24 cellular contexts compared by ENCODE assay signal in the genomic region with DNA sequence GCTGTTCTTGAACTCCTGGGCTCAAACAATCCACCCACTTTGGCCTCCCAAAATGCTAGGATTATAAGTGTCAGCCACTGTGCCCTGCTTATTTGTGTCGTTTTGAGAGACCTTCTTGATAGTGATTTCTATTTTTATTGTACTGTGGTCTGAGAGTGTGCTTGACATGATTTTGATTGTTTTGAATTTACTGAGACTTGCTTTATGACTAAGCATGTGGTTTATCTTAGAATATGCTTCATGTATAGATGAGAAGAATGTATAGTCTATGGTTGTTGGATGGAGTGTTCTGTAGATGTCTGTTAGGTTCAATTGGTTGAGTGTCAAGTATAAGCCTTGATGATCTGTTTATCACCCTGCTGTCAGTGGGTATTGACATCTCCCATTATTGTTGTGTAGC.
DNase-seq lines count a peak whose midpoint lies in the region; ATAC-seq, FAIRE-seq and TF ChIP-seq lines count a peak whose summit lies in the region.
"Had no signal": no experiment of that assay in that cellular context is flagged by ENCODE, and none has a peak within 500 bp of the region (broad histone marks: within the 10 kb centered on the region; RNA-seq: fewer than 3 reads in every experiment).

No MANE protein-coding gene starts in this region.

- no peaks in the 10 kb centered on the region; the same call in 2 of the 3 replicates for H3K9me3 ChIP-seq in GM12878 (replicated peaks; ENCODE audit: control insufficient read depth, insufficient read depth, low read length)
- H3K9me3 ChIP-seq: Caco-2, MG63 had no signal

- FAIRE-seq in GM12878 (lab: Jason Lieb, UNC), result no peak
- FAIRE-seq: G401.6, GM12891, GM18507 had no signal

- H3K4me3 ChIP-seq in GM12878, result no peak overlapping the region
- H3K4me3 ChIP-seq: GM23338, MG63 had no signal

- H3K4me2 ChIP-seq in GM12878 (ENCODE audit: control insufficient read depth, insufficient read depth), result no peak overlapping the region
- H3K4me2 ChIP-seq: GM23338 had no signal

- no peaks in the 10 kb centered on the region for H3K36me3 ChIP-seq in GM12878 (ENCODE audit: control insufficient read depth in 2 of 2, insufficient read depth in 2 of 2, low read length in 1 of 2)
- H3K36me3 ChIP-seq: MG63 had no signal

- no TSS peak for BruUV-seq in GM12878 (replicated peaks; lab: Mats Ljungman, UMichigan)

- no peak for TF ChIP-seq CTCF in GM12878 (IDR thresholded peaks at IDR 0.05 in 2 of 3, conservative IDR thresholded peaks at IDR 0.05 in 1 of 3; ENCODE audit: control insufficient read depth in 2 of 3, extremely low read depth in 1 of 3, insufficient read depth in 1 of 3, low read depth in 3 of 3, low read length in 3 of 3)

- H3K79me2 ChIP-seq in GM12878 (ENCODE audit: control insufficient read depth, insufficient read depth, low read length), result no peaks in the 10 kb centered on the region

- H3K27me3 ChIP-seq in GM12878 (replicated peaks in 1 of 2; ENCODE audit: control insufficient read depth in 2 of 2, insufficient read depth in 2 of 2, low read length in 1 of 2), result no peaks in the 10 kb centered on the region
- H3K27me3 ChIP-seq: MG63 had no signal

- TF ChIP-seq EP300 in GM12878 (IDR thresholded peaks at IDR 0.05; ENCODE audit: borderline replicate concordance in 1 of 2, control insufficient read depth in 1 of 2, low read depth in 2 of 2, low read length in 2 of 2), result no peak

- no peak overlapping the region for H3K27ac ChIP-seq in GM12878 (ENCODE audit: control insufficient read depth, insufficient read depth)
- H3K27ac ChIP-seq: C4-2B, RWPE1 had no signal

- H2AFZ ChIP-seq in GM12878 (ENCODE audit: control insufficient read depth, low read depth, low read length), result no peak overlapping the region
- H2AFZ ChIP-seq: GM23338 had no signal

- RAD21 ChIA-PET in GM12878 (lab: Charles Lee; ENCODE audit: unreplicated experiment), result no interaction called here

- POLR2A ChIA-PET in GM12878 (lab: Charles Lee), result no interaction called here

- SMC1A ChIA-PET in GM12878 (lab: Charles Lee; ENCODE audit: uncharacterized antibody, unreplicated experiment), result no interaction called here

- H4K20me1 ChIP-seq in GM12878 (ENCODE audit: control insufficient read depth, insufficient read depth), result no peaks in the 10 kb centered on the region

- no peak for TF ChIP-seq RAD21 in GM12878 (IDR thresholded peaks at IDR 0.05; ENCODE audit: insufficient read depth, low read depth, low read length)

- no peak for DNase-seq in GM12878 (ENCODE audit: low read depth, low spot score)
- DNase-seq: Caco-2; CD8-positive, alpha-beta T cell; H9; IMR-90; KG1; MG63; NCI-H2029 treated with DMSO at 0.1 percent for 48 hours; NCI-H446 treated with DMSO at 0.1 percent for 48 hours; NCI-H526 treated with DMSO at 0.1 percent for 48 hours; SHP77 had no signal

- TF ChIP-seq POLR2A in GM18505 (IDR thresholded peaks at IDR 0.05; ENCODE audit: borderline replicate concordance, extremely low read depth, insufficient read depth, insufficient read length) (no peak), GM12878 (IDR thresholded peaks at IDR 0.05; ENCODE audit: low read depth, low read length) (no peak)

- intact Hi-C loops in GM12878 (cut with micrococcal nuclease; ENCODE audit: unreplicated experiment), result no loop called here

- WGBS in GM12878 (ENCODE audit: insufficient coverage, insufficient replicate concordance, low lambda C conversion rate, missing lambda C conversion rate), result 4% methylated on average over 1 of the region's 1 CpG

- H3K4me1 ChIP-seq in GM12878 (ENCODE audit: control insufficient read depth, insufficient read depth, low read length), result no peaks in the 10 kb centered on the region
- H3K4me1 ChIP-seq: Caco-2 had no signal

- in situ Hi-C loops in GM12878 (cut with MboI), result no loop called here

- no peak overlapping the region for H3K9ac ChIP-seq in GM12878 (ENCODE audit: control insufficient read depth, insufficient read depth, low read length)

- ATAC-seq in GM18505 (IDR thresholded peaks at IDR 0.05; ENCODE audit: unreplicated experiment) (peak; percentile 69), HG02610 (IDR thresholded peaks at IDR 0.05; ENCODE audit: unreplicated experiment) (peak; percentile 65), HG03442 (IDR thresholded peaks at IDR 0.05; ENCODE audit: unreplicated experiment) (peak; percentile 50), GM12878 (no peak), GM21619 (IDR thresholded peaks at IDR 0.05; ENCODE audit: unreplicated experiment) (no peak), HG03342 (IDR thresholded peaks at IDR 0.05; ENCODE audit: unreplicated experiment) (no peak), HG03039 (IDR thresholded peaks at IDR 0.05; ENCODE audit: unreplicated experiment) (no peak)
- ATAC-seq: CD8-positive, alpha-beta T cell; GM23338; Panc1 had no signal

- CTCF ChIA-PET in GM12878 (lab: Yijun Ruan, JAX), result no interaction called here

TF ChIP-seq in GM12878, 131 proteins besides CTCF, POLR2A, EP300 and RAD21 (continues in another document):
- TF ChIP-seq HDAC2 (IDR thresholded peaks at IDR 0.05) (no peak), ZNF24 (IDR thresholded peaks at IDR 0.05) (no peak), SREBF2 (IDR thresholded peaks at IDR 0.05; ENCODE audit: low read length) (no peak), LARP7 (IDR thresholded peaks at IDR 0.05) (no peak), RUNX3 (IDR thresholded peaks at IDR 0.05; ENCODE audit: low read length) (peak; percentile 90), FOXM1 (IDR thresholded peaks at IDR 0.05; ENCODE audit: low read depth, low read length) (no peak), RAD51 (IDR thresholded peaks at IDR 0.05) (no peak), HDGF (IDR thresholded peaks at IDR 0.05) (no peak), SMAD5 (IDR thresholded peaks at IDR 0.05; ENCODE audit: low read depth) (no peak), TCF7 (IDR thresholded peaks at IDR 0.05; ENCODE audit: borderline replicate concordance) (no peak), TCF3 (IDR thresholded peaks at IDR 0.05; ENCODE audit: borderline replicate concordance, insufficient read depth, low read depth, low read length) (no peak), MEF2A (IDR thresholded peaks at IDR 0.05; ENCODE audit: insufficient read depth, low read depth, low read length) (0 out of 2 replicates have a peak, but pooled peaks have one; percentile 58), RBBP5 (conservative IDR thresholded peaks at IDR 0.05) (no peak), CHD1 (IDR thresholded peaks at IDR 0.05; ENCODE audit: low read depth, low read length) (no peak), BRCA1 (IDR thresholded peaks at IDR 0.05; ENCODE audit: low read depth, low read length) (no peak), ATF7 (IDR thresholded peaks at IDR 0.05; ENCODE audit: low read depth) (no peak), JUND (IDR thresholded peaks at IDR 0.05; ENCODE audit: low read depth, low read length) (no peak), MTA3 (IDR thresholded peaks at IDR 0.05; ENCODE audit: borderline replicate concordance, low read length) (no peak), BACH1 (IDR thresholded peaks at IDR 0.05; ENCODE audit: borderline replicate concordance) (no peak), JUNB (IDR thresholded peaks at IDR 0.05) (peak; percentile 78), SIN3A (IDR thresholded peaks at IDR 0.05; ENCODE audit: low read depth, low read length) (no peak), CHD2 (IDR thresholded peaks at IDR 0.05; ENCODE audit: borderline replicate concordance, low read depth, low read length) (no peak), NFIC (IDR thresholded peaks at IDR 0.05; ENCODE audit: low read depth, low read length) (0 out of 2 replicates have a peak, but pooled peaks have one; percentile 39)
- TF ChIP-seq, protein P1, sequence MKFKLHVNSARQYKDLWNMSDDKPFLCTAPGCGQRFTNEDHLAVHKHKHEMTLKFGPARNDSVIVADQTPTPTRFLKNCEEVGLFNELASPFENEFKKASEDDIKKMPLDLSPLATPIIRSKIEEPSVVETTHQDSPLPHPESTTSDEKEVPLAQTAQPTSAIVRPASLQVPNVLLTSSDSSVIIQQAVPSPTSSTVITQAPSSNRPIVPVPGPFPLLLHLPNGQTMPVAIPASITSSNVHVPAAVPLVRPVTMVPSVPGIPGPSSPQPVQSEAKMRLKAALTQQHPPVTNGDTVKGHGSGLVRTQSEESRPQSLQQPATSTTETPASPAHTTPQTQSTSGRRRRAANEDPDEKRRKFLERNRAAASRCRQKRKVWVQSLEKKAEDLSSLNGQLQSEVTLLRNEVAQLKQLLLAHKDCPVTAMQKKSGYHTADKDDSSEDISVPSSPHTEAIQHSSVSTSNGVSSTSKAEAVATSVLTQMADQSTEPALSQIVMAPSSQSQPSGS (IDR thresholded peaks at IDR 0.05; ENCODE audit: low read length), result 0 out of 2 replicates have a peak, but pooled peaks have one; percentile 23
- TF ChIP-seq, protein P2, sequence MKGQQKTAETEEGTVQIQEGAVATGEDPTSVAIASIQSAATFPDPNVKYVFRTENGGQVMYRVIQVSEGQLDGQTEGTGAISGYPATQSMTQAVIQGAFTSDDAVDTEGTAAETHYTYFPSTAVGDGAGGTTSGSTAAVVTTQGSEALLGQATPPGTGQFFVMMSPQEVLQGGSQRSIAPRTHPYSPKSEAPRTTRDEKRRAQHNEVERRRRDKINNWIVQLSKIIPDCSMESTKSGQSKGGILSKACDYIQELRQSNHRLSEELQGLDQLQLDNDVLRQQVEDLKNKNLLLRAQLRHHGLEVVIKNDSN (IDR thresholded peaks at IDR 0.05; ENCODE audit: borderline replicate concordance, extremely low read length, insufficient read depth, low read depth, low read length), result no peak
- TF ChIP-seq, protein P3, sequence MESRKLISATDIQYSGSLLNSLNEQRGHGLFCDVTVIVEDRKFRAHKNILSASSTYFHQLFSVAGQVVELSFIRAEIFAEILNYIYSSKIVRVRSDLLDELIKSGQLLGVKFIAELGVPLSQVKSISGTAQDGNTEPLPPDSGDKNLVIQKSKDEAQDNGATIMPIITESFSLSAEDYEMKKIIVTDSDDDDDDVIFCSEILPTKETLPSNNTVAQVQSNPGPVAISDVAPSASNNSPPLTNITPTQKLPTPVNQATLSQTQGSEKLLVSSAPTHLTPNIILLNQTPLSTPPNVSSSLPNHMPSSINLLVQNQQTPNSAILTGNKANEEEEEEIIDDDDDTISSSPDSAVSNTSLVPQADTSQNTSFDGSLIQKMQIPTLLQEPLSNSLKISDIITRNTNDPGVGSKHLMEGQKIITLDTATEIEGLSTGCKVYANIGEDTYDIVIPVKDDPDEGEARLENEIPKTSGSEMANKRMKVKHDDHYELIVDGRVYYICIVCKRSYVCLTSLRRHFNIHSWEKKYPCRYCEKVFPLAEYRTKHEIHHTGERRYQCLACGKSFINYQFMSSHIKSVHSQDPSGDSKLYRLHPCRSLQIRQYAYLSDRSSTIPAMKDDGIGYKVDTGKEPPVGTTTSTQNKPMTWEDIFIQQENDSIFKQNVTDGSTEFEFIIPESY (IDR thresholded peaks at IDR 0.05), result no peak

Comparison
In these comparisons a context has a peak if more than half of its experiments do, and no peak if none do; other contexts are left out.
1. ATAC-seq: peak in GM18505 (single experiment), HG02610 (single experiment) and HG03442 (single experiment); none in GM12878 (single experiment), GM21619 (single experiment), HG03342 (single experiment) and HG03039 (single experiment).